Comparison of ENCODE assay signal across 16 cellular contexts in genomic region chr6:114339706-114340105, GRCh38. TPM values are rescaled to one million over a fixed set of nuclear protein-coding genes. Genes with fewer than 3 reads are reported as not detected.
DNase-seq lines count a peak whose midpoint lies in the region; ATAC-seq and TF ChIP-seq lines count a peak whose summit lies in the region.
"Had no signal": no experiment of that assay in that cellular context is flagged by ENCODE, and none has a peak within 500 bp of the region (broad histone marks: within the 10 kb centered on the region; RNA-seq: fewer than 3 reads in every experiment).

No MANE protein-coding gene starts in this region.

- no TSS peak for BruUV-seq in PC-3 (replicated peaks; lab: Mats Ljungman, UMichigan)

- H3K14ac ChIP-seq in trophoblast cell (ENCODE audit: low read length) = no peak overlapping the region

- H3K27ac ChIP-seq in PC-3 (ENCODE audit: low read length) = peak overlapping the region; percentile 56
- H3K27ac ChIP-seq in neutrophil = peak overlapping the region; percentile 62
- no peak overlapping the region for H3K27ac ChIP-seq in trophoblast cell (ENCODE audit: low read depth, low read length)
- H3K27ac ChIP-seq: gastroesophageal sphincter, prostate gland, stomach had no signal

- H4K91ac ChIP-seq in trophoblast cell (ENCODE audit: low read depth, low read length) = no peak overlapping the region

- no peak overlapping the region for H2BK120ac ChIP-seq in trophoblast cell (ENCODE audit: insufficient read depth, low read length, poor library complexity)

- no peaks in the 10 kb centered on the region for H3K9me2 ChIP-seq in PC-3 (replicated peaks; ENCODE audit: low read length)

- no peaks in the 10 kb centered on the region for H3F3A ChIP-seq in PC-3 (ENCODE audit: low read length, unreplicated experiment)

- intact Hi-C loops in PC-3 (cut with micrococcal nuclease) = loop anchor here (1.0 to 10.0 kb wide), 5 partner anchors 125 to 1555 kb away; no protein-coding TSS in a partner anchor
- intact Hi-C loops in mucosa of descending colon (cut with DNase I, micrococcal nuclease) = no loop called here

- peak; percentile 62 for ATAC-seq in PC-3
- no peak for ATAC-seq in mucosa of descending colon
- ATAC-seq in GM21576 (IDR thresholded peaks at IDR 0.05; ENCODE audit: unreplicated experiment) = no peak
- ATAC-seq: activated T-cell treated with anti-CD3 and anti-CD28 coated beads, Interleukin-2, amount 50 U/mL, for 4 hours; gastroesophageal sphincter had no signal

- no peak overlapping the region for H2AK5ac ChIP-seq in trophoblast cell (ENCODE audit: low read length)

- H3K4me3 ChIP-seq in PC-3 (ENCODE audit: low read length) = peak overlapping the region; percentile 55
- no peak overlapping the region for H3K4me3 ChIP-seq in fibroblast of villous mesenchyme (ENCODE audit: low read depth, low read length)
- H3K4me3 ChIP-seq in neutrophil (ENCODE audit: low read depth in 1 of 2, low read length in 1 of 2) = no peak overlapping the region
- H3K4me3 ChIP-seq in mucosa of descending colon = no peak overlapping the region
- H3K4me3 ChIP-seq in trophoblast cell (ENCODE audit: low read depth, low read length) = no peak overlapping the region
- H3K4me3 ChIP-seq: gastroesophageal sphincter, prostate gland, stomach had no signal

- WGBS in trophoblast cell (ENCODE audit: extremely low coverage, insufficient coverage, insufficient read length) = no CpG with 5 or more reads among the region's 1 CpG

- H3K4me1 ChIP-seq in PC-3 (ENCODE audit: insufficient read depth, low read length) (peaks cover 32% of the 10 kb centered on the region), neutrophil (ENCODE audit: control insufficient read depth in 1 of 2, insufficient read depth in 1 of 2, low read depth in 1 of 2, low read length in 1 of 2) (peaks cover 39 to 57% of the 10 kb centered on the region in 2 experiments), mucosa of descending colon (ENCODE audit: low read depth) (peaks cover 13% of the 10 kb centered on the region), trophoblast cell (ENCODE audit: control insufficient read depth in 1 of 2, insufficient read depth in 2 of 2, low read length in 2 of 2) (peaks cover 5 to 17% of the 10 kb centered on the region in 2 experiments)

- no peak overlapping the region for H2BK5ac ChIP-seq in trophoblast cell (ENCODE audit: low read depth, low read length, poor library complexity)

- DNase-seq in ELR (ENCODE audit: low read depth) (peak; percentile 14), PC-3 (peak; percentile 84), fibroblast of villous mesenchyme (ENCODE audit: low read depth) (peak; percentile 2), mucosa of descending colon (no peak), NCI-H82 (lab: John Stamatoyannopoulos, UW) (no peak), trophoblast cell (no peak)
- DNase-seq: activated CD4-positive, alpha-beta T cell treated with anti-CD3 and anti-CD28 coated beads, Interleukin-2, amount 50 U/mL, for 1 hour; activated T-cell treated with anti-CD3 and anti-CD28 coated beads, Interleukin-2, amount 50 U/mL, for 4 hours; cerebellar nuclear complex; NCI-H1694; NCI-H446 treated with DMSO at 0.1 percent for 48 hours; stomach had no signal

- CTCF ChIA-PET in PC-3 (lab: Charles Lee) = interaction anchor here (0.5 kb wide), 1 partner anchor 133 kb away, joined by 4 read pairs; no protein-coding TSS in a partner anchor

- H3K36me3 ChIP-seq in PC-3 (ENCODE audit: low read depth, low read length) (no peaks in the 10 kb centered on the region), neutrophil (no peaks in the 10 kb centered on the region), mucosa of descending colon (ENCODE audit: low read depth) (no peaks in the 10 kb centered on the region), trophoblast cell (ENCODE audit: control insufficient read depth in 1 of 2, insufficient read depth in 2 of 2, low read length in 2 of 2) (no peaks in the 10 kb centered on the region)
- H3K36me3 ChIP-seq: gastroesophageal sphincter, prostate gland, stomach had no signal

- TF ChIP-seq CTCF in PC-3 (conservative IDR thresholded peaks at IDR 0.05; ENCODE audit: low read depth, low read length) (no peak), fibroblast of villous mesenchyme (IDR thresholded peaks at IDR 0.05; ENCODE audit: insufficient read depth, low read depth, low read length) (no peak), neutrophil (IDR thresholded peaks at IDR 0.05) (no peak), mucosa of descending colon (IDR thresholded peaks at IDR 0.05) (no peak)

- no peak overlapping the region for H4K8ac ChIP-seq in trophoblast cell (ENCODE audit: low read depth, low read length)

- H4K20me1 ChIP-seq in PC-3 (ENCODE audit: low read length) = no peaks in the 10 kb centered on the region

- H3K4me2 ChIP-seq in PC-3 (ENCODE audit: low read length) (peak overlapping the region; percentile 99), trophoblast cell (ENCODE audit: low read length) (no peak overlapping the region)

- H2AFZ ChIP-seq in PC-3 (ENCODE audit: low read length) (no peak overlapping the region), trophoblast cell (ENCODE audit: insufficient read depth, low read length, poor library complexity) (no peak overlapping the region)

- H3K9ac ChIP-seq in PC-3 (ENCODE audit: low read length) = no peak overlapping the region
- H3K9ac ChIP-seq in trophoblast cell (ENCODE audit: low read length) = no peak overlapping the region

- H3K18ac ChIP-seq in trophoblast cell (ENCODE audit: low read length) = no peak overlapping the region

- H3K79me2 ChIP-seq in PC-3 (ENCODE audit: low read length) = peaks cover 19% of the 10 kb centered on the region
- no peaks in the 10 kb centered on the region for H3K79me2 ChIP-seq in trophoblast cell (ENCODE audit: control insufficient read depth, insufficient read depth, low read length, poor library complexity)

- no peaks in the 10 kb centered on the region for H3K9me3 ChIP-seq in PC-3 (ENCODE audit: low read length)
- no peaks in the 10 kb centered on the region for H3K9me3 ChIP-seq in neutrophil
- no peaks in the 10 kb centered on the region for H3K9me3 ChIP-seq in mucosa of descending colon
- peaks cover 2% of the 10 kb centered on the region for H3K9me3 ChIP-seq in trophoblast cell (ENCODE audit: insufficient read depth, low read depth, low read length)
- H3K9me3 ChIP-seq: gastroesophageal sphincter, prostate gland, stomach had no signal

- H3K4ac ChIP-seq in trophoblast cell (ENCODE audit: low read depth, low read length) = no peak overlapping the region

- H3K27me3 ChIP-seq in PC-3 (ENCODE audit: low read length) (no peaks in the 10 kb centered on the region), neutrophil (peaks cover 30% of the 10 kb centered on the region), trophoblast cell (ENCODE audit: insufficient read depth, low read length) (no peaks in the 10 kb centered on the region)

- H2BK12ac ChIP-seq in trophoblast cell (ENCODE audit: low read length) = no peak overlapping the region

- no peak overlapping the region for H3K23ac ChIP-seq in trophoblast cell (ENCODE audit: low read length)

- no peaks in the 10 kb centered on the region for H3K79me1 ChIP-seq in trophoblast cell (ENCODE audit: low read length)

- H4K12ac ChIP-seq in trophoblast cell (ENCODE audit: low read depth, low read length) = no peak overlapping the region

- POLR2A ChIA-PET in PC-3 (lab: Charles Lee; ENCODE audit: unreplicated experiment) = interaction anchor here (0.6 to 0.7 kb wide), 3 partner anchors 50 to 140 kb away, joined by 3 to 5 read pairs (median 4); no protein-coding TSS in a partner anchor

RNA-seq across cellular contexts. Expression of gene HS3ST5, which starts 3.1 kb away (rescaled TPM):
- total RNA-seq in PC-3 (2014; rRNA removed) (0.86 and 1.2 TPM in 2 replicates), fibroblast of villous mesenchyme (under 0.01 and 0.32 TPM in 2 replicates), mucosa of descending colon (1 to 10 TPM in 1 of 3 donors, under 1 TPM in 1, not detected in 1; 0.12 to 1.0 TPM)
- 0.10 and 0.11 TPM in 2 replicates for polyA plus RNA-seq in trophoblast cell (2013)
- total RNA-seq: activated T-cell treated with anti-CD3 and anti-CD28 coated beads, Interleukin-2, amount 50 U/mL, for 4 hours had no signal

Comparison
In these comparisons a context has a peak if more than half of its experiments do, and no peak if none do; other contexts are left out.
1. DNase-seq: peak in ELR (single experiment), PC-3 (single experiment) and fibroblast of villous mesenchyme (single experiment); none in mucosa of descending colon (0 of 3), NCI-H82 (single experiment) and trophoblast cell (0 of 2).